ENCODE assay signal across 8 cellular contexts in genomic region chr20:10171864-10172751, GRCh38. TPM values are rescaled to one million over a fixed set of nuclear protein-coding genes. Genes with fewer than 3 reads are reported as not detected.
DNase-seq lines count a peak whose midpoint lies in the region; ATAC-seq and TF ChIP-seq lines count a peak whose summit lies in the region.

No MANE protein-coding gene starts in this region.

- peak; percentile 68 for DNase-seq in NCI-H2107 treated with DMSO at 0.1 percent for 48 hours (lab: John Stamatoyannopoulos, UW; ENCODE audit: unreplicated experiment)
- DNase-seq in activated T-cell treated with anti-CD3 and anti-CD28 coated beads for 48 hours (ENCODE audit: low read depth), result peak; percentile 40
- DNase-seq in foreskin fibroblast, result peak; percentile 57 to 78
- DNase-seq in neural crest cell (ENCODE audit: low read depth, low spot score), result peak; percentile 7
- peak; percentile 22 for DNase-seq in transverse colon

- in situ Hi-C loops in transverse colon (cut with MboI; ENCODE audit: low pct_ligation_motif_present in 1 of 4, low pct_unique_long_range_greater_than_20kb in 1 of 4, low sequenced_read_pairs in 3 of 4), result no loop called here

- no peaks in the 10 kb centered on the region for H3K36me3 Mint-ChIP-seq in neural crest cell (ENCODE audit: low read depth)

- H3K36me3 ChIP-seq in ES-I3 (ENCODE audit: insufficient read depth, low read length) (no peaks in the 10 kb centered on the region), transverse colon (no peaks in the 10 kb centered on the region)

- H3K27me3 Mint-ChIP-seq in neural crest cell (ENCODE audit: low read depth), result peaks cover 15% of the 10 kb centered on the region

- peaks cover 5% of the 10 kb centered on the region for H3K4me1 Mint-ChIP-seq in neural crest cell

- intact Hi-C loops in transverse colon (cut with DNase I; ENCODE audit: low total_unique reads), result no loop called here

- H3K4me3 ChIP-seq in foreskin fibroblast (ENCODE audit: low read depth in 1 of 2, low read length in 2 of 2), result peak overlapping the region; percentile 47 to 57
- H3K4me3 ChIP-seq in transverse colon, result peak overlapping the region in 3 of 4 donors; percentile 13 to 35 (median 22)

- peak overlapping the region; percentile 49 for H3K9ac ChIP-seq in ES-I3 (ENCODE audit: low read depth, low read length)

- H3K4me3 Mint-ChIP-seq in neural crest cell, result peak overlapping the region; percentile 76

- H3K27ac ChIP-seq in transverse colon, result no peak overlapping the region

- H3K27me3 ChIP-seq in transverse colon, result peaks cover 28% of the 10 kb centered on the region

- no peaks in the 10 kb centered on the region for H3K9me3 Mint-ChIP-seq in neural crest cell

- H3K4me1 ChIP-seq in ES-I3 (ENCODE audit: insufficient read depth, low read length), result no peaks in the 10 kb centered on the region
- peaks cover 0 to 13% (median 6%) of the 10 kb centered on the region in 4 donors for H3K4me1 ChIP-seq in transverse colon

- no peak for ATAC-seq in GM18861 (IDR thresholded peaks at IDR 0.05; ENCODE audit: unreplicated experiment)
- ATAC-seq in GM18858 (IDR thresholded peaks at IDR 0.05; ENCODE audit: unreplicated experiment), result no peak

- TF ChIP-seq EP300 in transverse colon (IDR thresholded peaks at IDR 0.05; ENCODE audit: low read depth), result no peak

- no peak for TF ChIP-seq POLR2A in transverse colon (IDR thresholded peaks at IDR 0.05)

- WGBS in transverse colon (ENCODE audit: low coverage in 1 of 2), 2 donors, result 5 to 8% methylated on average over 11 to 32 of the region's 47 CpGs

- no peak overlapping the region for H3K27ac Mint-ChIP-seq in neural crest cell (ENCODE audit: unreplicated experiment)

- 0 out of 2 replicates have a peak, but pooled peaks cover 4% of the 10 kb centered on the region for H3K9me3 ChIP-seq in ES-I3 (ENCODE audit: control insufficient read depth, insufficient read depth, low read length)
- H3K9me3 ChIP-seq in transverse colon, result no peaks in the 10 kb centered on the region

- no peak for TF ChIP-seq CTCF in foreskin fibroblast (IDR thresholded peaks at IDR 0.05; ENCODE audit: low read depth, low read length)
- TF ChIP-seq CTCF in neural crest cell (conservative IDR thresholded peaks at IDR 0.05), result peak; percentile 19
- TF ChIP-seq CTCF in transverse colon (IDR thresholded peaks at IDR 0.05), result no peak

RNA-seq across cellular contexts. Expression of gene SNAP25, which starts 46.5 kb away (rescaled TPM):
- 9.2 and 9.8 TPM in 2 replicates for total RNA-seq in neural crest cell
- 1 to 10 TPM in 3 of 4 donors, not detected in 1; 1.4 to 4.2 (median 2.4) TPM for total RNA-seq in transverse colon

Comparison
In these comparisons a context has a peak if more than half of its experiments do, and no peak if none do; other contexts are left out.
1. DNase-seq: peak in every context shown above with its lines; median percentile 68 in NCI-H2107 treated with DMSO at 0.1 percent for 48 hours; 68 in foreskin fibroblast; 40 in activated T-cell treated with anti-CD3 and anti-CD28 coated beads for 48 hours; 22 in transverse colon; 7 in neural crest cell.